ENCODE assay signal across 8 cellular contexts in genomic region chr7:117385340-117386124, GRCh38. TPM values are rescaled to one million over a fixed set of nuclear protein-coding genes. Genes with fewer than 3 reads are reported as not detected.
DNase-seq lines count a peak whose midpoint lies in the region; ATAC-seq, FAIRE-seq and TF ChIP-seq lines count a peak whose summit lies in the region.

No MANE protein-coding gene starts in this region.

- H3K36me3 ChIP-seq in Caco-2 (ENCODE audit: control insufficient read depth, insufficient read depth, low read length) (no peaks in the 10 kb centered on the region), K562 (ENCODE audit: control insufficient read depth, insufficient read depth, low read length) (no peaks in the 10 kb centered on the region), transverse colon (no peaks in the 10 kb centered on the region)

- no peak for TF ChIP-seq POLR2A in K562 (conservative IDR thresholded peaks at IDR 0.05)
- no peak for TF ChIP-seq POLR2A in transverse colon (IDR thresholded peaks at IDR 0.05)

- TF ChIP-seq CTCF in Caco-2 (IDR thresholded peaks at IDR 0.05; ENCODE audit: insufficient read depth in 1 of 2, low read depth in 1 of 2, low read length in 1 of 2, severe bottlenecking in 1 of 2, unreplicated experiment in 1 of 2) (peak; percentile 29 to 45), LNCAP (IDR thresholded peaks at IDR 0.05) (peak; percentile 60), K562 (IDR thresholded peaks at IDR 0.05 in 2 of 3, conservative IDR thresholded peaks at IDR 0.05 in 1 of 3; ENCODE audit: insufficient read depth in 2 of 3, low read depth in 1 of 3, low read length in 3 of 3) (peak in 2 of 3 experiments; percentile 19 to 53; a peak in 2 of 6 replicates), neural crest cell (conservative IDR thresholded peaks at IDR 0.05) (peak; percentile 67), WTC11 (IDR thresholded peaks at IDR 0.05) (no peak), transverse colon (IDR thresholded peaks at IDR 0.05) (peak in 2 of 5 experiments; percentile 26 to 33)

- H3K4me1 Mint-ChIP-seq in Caco-2 (ENCODE audit: low read depth, unreplicated experiment) (no peaks in the 10 kb centered on the region), neural crest cell (no peaks in the 10 kb centered on the region), WTC11 (no peaks in the 10 kb centered on the region)

- H3K9me3 Mint-ChIP-seq in Caco-2 (ENCODE audit: unreplicated experiment) (no peaks in the 10 kb centered on the region), neural crest cell (peaks cover 8% of the 10 kb centered on the region), WTC11 (peaks cover 16% of the 10 kb centered on the region)

- H3K27ac ChIP-seq in K562 (ENCODE audit: extremely low read depth, low read depth, low read length) (no peak overlapping the region), transverse colon (no peak overlapping the region)

- H3K9ac ChIP-seq in K562 (ENCODE audit: insufficient read depth in 1 of 2, low read depth in 2 of 2, low read length in 2 of 2), result no peak overlapping the region

- in situ Hi-C loops in K562 (cut with MboI) (no loop called here), transverse colon (cut with MboI; ENCODE audit: low pct_ligation_motif_present in 1 of 4, low pct_unique_long_range_greater_than_20kb in 1 of 4, low sequenced_read_pairs in 3 of 4) (no loop called here)

- H3K9me1 ChIP-seq in K562 (ENCODE audit: control insufficient read depth, insufficient read depth, low read length), result no peaks in the 10 kb centered on the region

- peak; percentile 77 for ATAC-seq in GM19467 (IDR thresholded peaks at IDR 0.05; ENCODE audit: unreplicated experiment)
- peak; percentile 78 for ATAC-seq in K562
- no peak for ATAC-seq in HG02840 (IDR thresholded peaks at IDR 0.05; ENCODE audit: low FRiP score, unreplicated experiment)
- no peak for ATAC-seq in WTC11

- H3K4me3 Mint-ChIP-seq in Caco-2 (ENCODE audit: unreplicated experiment) (no peak overlapping the region), neural crest cell (no peak overlapping the region), WTC11 (no peak overlapping the region)

- H3K4me3 ChIP-seq in Caco-2 (ENCODE audit: low read depth, low read length) (no peak overlapping the region), K562 (no peak overlapping the region), transverse colon (no peak overlapping the region)

- no peaks in the 10 kb centered on the region for H4K20me1 ChIP-seq in K562 (replicated peaks; ENCODE audit: control insufficient read depth, insufficient read depth, low read length)

- no peaks in the 10 kb centered on the region for H3K36me3 Mint-ChIP-seq in Caco-2 (ENCODE audit: insufficient read depth, unreplicated experiment)
- H3K36me3 Mint-ChIP-seq in neural crest cell (ENCODE audit: low read depth), result peaks cover 4% of the 10 kb centered on the region
- no peaks in the 10 kb centered on the region for H3K36me3 Mint-ChIP-seq in WTC11

- TF ChIP-seq EP300 in K562 (IDR thresholded peaks at IDR 0.05; ENCODE audit: low read length) (no peak), transverse colon (IDR thresholded peaks at IDR 0.05; ENCODE audit: low read depth) (no peak)

- no peak overlapping the region for H2AFZ ChIP-seq in K562 (ENCODE audit: low read depth, low read length)

- H3K9me3 ChIP-seq in Caco-2 (0 out of 2 replicates have a peak, but pooled peaks cover 6% of the 10 kb centered on the region), K562 (replicated peaks; ENCODE audit: control insufficient read depth, insufficient read depth, low read depth, low read length) (no peaks in the 10 kb centered on the region), transverse colon (peaks cover 0 to 9% of the 10 kb centered on the region in 2 donors)

- intact Hi-C loops in Caco-2 (cut with micrococcal nuclease; ENCODE audit: unreplicated experiment), result loop anchor here (1.0 to 10.0 kb wide), 4 partner anchors 73 to 1211 kb away; no protein-coding TSS in a partner anchor
- intact Hi-C loops in K562 (cut with micrococcal nuclease), result loop anchor here (2.0 kb wide), 2 partner anchors 173 to 455 kb away; no protein-coding TSS in a partner anchor
- intact Hi-C loops in transverse colon (cut with DNase I; ENCODE audit: low total_unique reads), result no loop called here

- BruUV-seq in Caco-2 (replicated peaks; lab: Mats Ljungman, UMichigan) (no TSS peak), K562 (replicated peaks; lab: Mats Ljungman, UMichigan) (no TSS peak)

- no peaks in the 10 kb centered on the region for H3K4me1 ChIP-seq in Caco-2
- no peaks in the 10 kb centered on the region for H3K4me1 ChIP-seq in K562 (replicated peaks in 1 of 2; ENCODE audit: control insufficient read depth in 2 of 2, insufficient read depth in 2 of 2, low read length in 2 of 2)
- H3K4me1 ChIP-seq in transverse colon, result peaks cover 0 to 7% (median 2%) of the 10 kb centered on the region in 4 donors

- FAIRE-seq in K562 (lab: Jason Lieb, UNC), result no peak

- no peak for DNase-seq in Caco-2
- no peak for DNase-seq in K562 (ENCODE audit: extremely low read depth in 1 of 4, low spot score in 3 of 4)
- DNase-seq in neural crest cell (ENCODE audit: low read depth, low spot score), result no peak
- no peak for DNase-seq in WTC11 (ENCODE audit: low spot score)
- DNase-seq in transverse colon, result no peak

- POLR2A ChIA-PET in Caco-2 (lab: Charles Lee), result no interaction called here
- POLR2A ChIA-PET in K562 (lab: Yijun Ruan, JAX), result interaction anchor here (0.6 kb wide), 1 partner anchor 18 kb away, joined by 3 read pairs; no protein-coding TSS in a partner anchor
- POLR2A ChIA-PET in WTC11 (lab: Charles Lee), result no interaction called here

- TF ChIP-seq RAD21 in K562 (CRISPR knock-in tag; conservative IDR thresholded peaks at IDR 0.05 in 1 of 2, IDR thresholded peaks at IDR 0.05 in 1 of 2), result peak; percentile 45 to 77; a peak in 3 of 4 replicates

- no peaks in the 10 kb centered on the region for H3K27me3 Mint-ChIP-seq in Caco-2 (ENCODE audit: insufficient read depth, unreplicated experiment)
- no peaks in the 10 kb centered on the region for H3K27me3 Mint-ChIP-seq in neural crest cell (ENCODE audit: low read depth)
- no peaks in the 10 kb centered on the region for H3K27me3 Mint-ChIP-seq in WTC11 (ENCODE audit: low read depth)

- H3K4me2 ChIP-seq in K562 (ENCODE audit: insufficient read depth, low read length), result no peak overlapping the region

- H3K27me3 ChIP-seq in Caco-2 (replicated peaks; ENCODE audit: control insufficient read depth, insufficient read depth, low read length) (no peaks in the 10 kb centered on the region), K562 (ENCODE audit: control insufficient read depth in 2 of 2, insufficient read depth in 2 of 2, low read length in 2 of 2) (no peaks in the 10 kb centered on the region), transverse colon (no peaks in the 10 kb centered on the region)

- H3K27ac Mint-ChIP-seq in Caco-2 (ENCODE audit: unreplicated experiment) (no peak overlapping the region), neural crest cell (ENCODE audit: unreplicated experiment) (no peak overlapping the region), WTC11 (no peak overlapping the region)

- 0% methylated on average over 7 of the region's 7 CpGs for WGBS in K562 (ENCODE audit: insufficient coverage, low coverage, missing lambda C conversion rate)
- WGBS in transverse colon (ENCODE audit: low coverage in 1 of 2), 2 donors, result 49 to 55% methylated on average over 7 of the region's 7 CpGs

- no peaks in the 10 kb centered on the region for H3K79me2 ChIP-seq in K562 (ENCODE audit: control insufficient read depth, insufficient read depth, low read length)

- CTCF ChIA-PET in Caco-2 (lab: Charles Lee) (interaction anchor here (0.6 kb wide), 1 partner anchor 397 kb away, joined by 3 read pairs; no protein-coding TSS in a partner anchor), K562 (lab: Yijun Ruan, JAX; ENCODE audit: low intra/inter-chr PET ratio) (interaction anchor here (0.6 to 1.1 kb wide), 4 partner anchors 574 to 1774 kb away, joined by 3 to 4 read pairs (median 3); no protein-coding TSS in a partner anchor), WTC11 (lab: Charles Lee) (no interaction called here)

TF ChIP-seq in K562, 482 proteins besides CTCF, POLR2A, EP300 and RAD21 (continues in another document):
- peak; percentile 43; the same call in 1 of the 2 replicates for TF ChIP-seq ZNF316 (IDR thresholded peaks at IDR 0.05)

TF ChIP-seq in WTC11, 78 proteins besides CTCF, POLR2A, EP300 and RAD21 (continues in another document):
- TF ChIP-seq ZMAT4 (CRISPR knock-in tag; IDR thresholded peaks at IDR 0.05) (no peak), GRHL2 (CRISPR knock-in tag; IDR thresholded peaks at IDR 0.05; ENCODE audit: insufficient replicate concordance, severe bottlenecking) (no peak), PRRX2 (CRISPR knock-in tag; IDR thresholded peaks at IDR 0.05) (no peak), NR2C2 (CRISPR knock-in tag; IDR thresholded peaks at IDR 0.05) (no peak), SP1 (CRISPR knock-in tag; conservative IDR thresholded peaks at IDR 0.05) (no peak), CREM (CRISPR knock-in tag; IDR thresholded peaks at IDR 0.05) (no peak)

RNA-seq across cellular contexts. Expression of gene ASZ1, which starts 41.8 kb away (rescaled TPM):
- total RNA-seq in Caco-2 (2022), result not detected in 2 replicates
- total RNA-seq in K562 (2011; cell fraction: chromatin; rRNA removed; ENCODE audit: low replicate concordance), result not detected in 2 replicates
- total RNA-seq in K562 (2011; cell fraction: nucleolus; rRNA removed), result not detected in 2 replicates
- total RNA-seq in K562 (2011; cell fraction: nucleoplasm; rRNA removed), result not detected in 2 replicates
- 0.16 TPM in 1 of 2 replicates, not detected in the other for total RNA-seq in K562 (2014; rRNA removed)
- not detected in 2 replicates for total RNA-seq in K562 (2014; rRNA removed; fragmentation: Illumina TruSeq; extraction: Trizol)
- not detected in 2 replicates for total RNA-seq in K562 (2015; rRNA removed; fragmentation: Illumina TruSeq; extraction: Trizol)
- not detected in 2 replicates for total RNA-seq in K562 (2021)
- not detected in 2 replicates for polyA plus RNA-seq in K562 (2011; rRNA removed)
- not detected in 2 replicates for polyA plus RNA-seq in K562 (2011; cell fraction: cytosol; rRNA removed)
- not detected in 2 replicates for polyA plus RNA-seq in K562 (2011; cell fraction: nucleus; rRNA removed)
- polyA plus RNA-seq in K562 (2012), result 0.04 TPM in 1 of 2 replicates, not detected in the other
- polyA plus RNA-seq in K562 (2014; fragmentation: Illumina TruSeq; extraction: Trizol), result not detected in 2 replicates
- not detected for polyA plus RNA-seq in K562 (2014; fragmentation: Nextera tagmentation; extraction: Ambion mirVana)
- not detected in 2 replicates for polyA plus RNA-seq in K562 (2014; rRNA removed)
- not detected in 2 replicates for polyA minus RNA-seq in K562 (2011; rRNA and poly(A)+ RNA removed)
- not detected in 2 replicates for polyA minus RNA-seq in K562 (2011; cell fraction: cytosol; rRNA and poly(A)+ RNA removed)
- not detected in 2 replicates for polyA minus RNA-seq in K562 (2011; cell fraction: nucleus; rRNA and poly(A)+ RNA removed)
- total RNA-seq in neural crest cell, result not detected in 2 replicates
- not detected in 3 replicates for total RNA-seq in WTC11 (2021)
- not detected for total RNA-seq in transverse colon

Comparison
In these comparisons a context has a peak if more than half of its experiments do, and no peak if none do; other contexts are left out.
1. ATAC-seq: peak in GM19467 (single experiment) and K562 (single experiment); none in HG02840 (single experiment) and WTC11 (single experiment).